10 cellular contexts compared by ENCODE assay signal in genomic region chr20:17964632-17965031, GRCh38. TPM values are rescaled to one million over a fixed set of nuclear protein-coding genes. Genes with fewer than 3 reads are reported as not detected.
DNase-seq lines count a peak whose midpoint lies in the region; ATAC-seq and TF ChIP-seq lines count a peak whose summit lies in the region.
"Had no signal": no experiment of that assay in that cellular context is flagged by ENCODE, and none has a peak within 500 bp of the region (broad histone marks: within the 10 kb centered on the region; RNA-seq: fewer than 3 reads in every experiment).

No MANE protein-coding gene starts in this region.

- H3K27me3 Mint-ChIP-seq in CD8-positive, alpha-beta T cell (ENCODE audit: low read depth): no peaks in the 10 kb centered on the region
- peaks cover 3% of the 10 kb centered on the region for H3K27me3 Mint-ChIP-seq in neural crest cell (ENCODE audit: low read depth)

- H3K27ac ChIP-seq in CD8-positive, alpha-beta T cell (ENCODE audit: low read depth, low read length): no peak overlapping the region
- no peak overlapping the region for H3K27ac ChIP-seq in duodenal mucosa (ENCODE audit: low read depth, low read length)
- H3K27ac ChIP-seq: testis had no signal

- H3K9me3 ChIP-seq in CD8-positive, alpha-beta T cell (ENCODE audit: low read length): no peaks in the 10 kb centered on the region
- no peaks in the 10 kb centered on the region for H3K9me3 ChIP-seq in MG63
- H3K9me3 ChIP-seq in duodenal mucosa (ENCODE audit: control insufficient read depth in 1 of 2, low read length in 2 of 2): no peaks in the 10 kb centered on the region
- H3K9me3 ChIP-seq: right atrium auricular region, testis had no signal

- intact Hi-C loops in CD8-positive, alpha-beta T cell (cut with DNase I, micrococcal nuclease): loop anchor here (5.0 to 10.0 kb wide), 6 partner anchors 392 to 1392 kb away; partner anchors contain the start of genes DSTN (in 1 of the 2), DTD1 (in 1 of the 2), KIF16B (in 1 of the 2) and SNRPB2 (in 1 of the 2)

- H3K4me3 ChIP-seq in CD8-positive, alpha-beta T cell (ENCODE audit: low read depth, low read length): no peak overlapping the region
- H3K4me3 ChIP-seq in MG63 (peak overlapping the region; percentile 96), duodenal mucosa (ENCODE audit: low read depth in 1 of 2, low read length in 2 of 2) (peak overlapping the region; percentile 88 to 95)
- H3K4me3 ChIP-seq: right atrium auricular region, testis had no signal

- H3K4me1 ChIP-seq in CD8-positive, alpha-beta T cell (ENCODE audit: insufficient read depth, low read length): peaks cover 48% of the 10 kb centered on the region
- peaks cover 53 to 58% of the 10 kb centered on the region in 2 donors for H3K4me1 ChIP-seq in duodenal mucosa (ENCODE audit: control insufficient read depth in 1 of 2, insufficient read depth in 2 of 2, low read length in 2 of 2)

- H3K9me3 Mint-ChIP-seq in CD8-positive, alpha-beta T cell: no peaks in the 10 kb centered on the region
- no peaks in the 10 kb centered on the region for H3K9me3 Mint-ChIP-seq in neural crest cell

- H3K36me3 Mint-ChIP-seq in CD8-positive, alpha-beta T cell: peaks cover 23% of the 10 kb centered on the region
- peaks cover 17% of the 10 kb centered on the region for H3K36me3 Mint-ChIP-seq in neural crest cell (ENCODE audit: low read depth)

- peak overlapping the region; percentile 71 for H3K4me3 Mint-ChIP-seq in CD8-positive, alpha-beta T cell
- H3K4me3 Mint-ChIP-seq in neural crest cell: peak overlapping the region; percentile 99

- H3K27ac Mint-ChIP-seq in CD8-positive, alpha-beta T cell: peak overlapping the region; percentile 84
- H3K27ac Mint-ChIP-seq in neural crest cell (ENCODE audit: unreplicated experiment): no peak overlapping the region

- H3K4me1 Mint-ChIP-seq in CD8-positive, alpha-beta T cell (ENCODE audit: low read depth): peaks cover 78% of the 10 kb centered on the region
- peaks cover 71% of the 10 kb centered on the region for H3K4me1 Mint-ChIP-seq in neural crest cell

- ATAC-seq in CD8-positive, alpha-beta T cell: no peak
- ATAC-seq in GM19395 (IDR thresholded peaks at IDR 0.05; ENCODE audit: unreplicated experiment) (no peak), HG03196 (IDR thresholded peaks at IDR 0.05; ENCODE audit: unreplicated experiment) (no peak), GM21528 (IDR thresholded peaks at IDR 0.05; ENCODE audit: low FRiP score, unreplicated experiment) (no peak)

- no peak for DNase-seq in CD8-positive, alpha-beta T cell
- DNase-seq in MG63: no peak
- DNase-seq in neural crest cell (ENCODE audit: low read depth, low spot score): no peak
- no peak for DNase-seq in Ammon's horn (ENCODE audit: low spot score)
- DNase-seq: testis had no signal

- no peak for TF ChIP-seq CTCF in CD8-positive, alpha-beta T cell (IDR thresholded peaks at IDR 0.05)
- TF ChIP-seq CTCF in neural crest cell (conservative IDR thresholded peaks at IDR 0.05): no peak

- no peaks in the 10 kb centered on the region for H3K36me3 ChIP-seq in CD8-positive, alpha-beta T cell (ENCODE audit: insufficient read depth, low read length)
- H3K36me3 ChIP-seq in MG63: peaks cover 52% of the 10 kb centered on the region
- no peaks in the 10 kb centered on the region for H3K36me3 ChIP-seq in duodenal mucosa (ENCODE audit: control insufficient read depth in 1 of 2, insufficient read depth in 2 of 2, low read length in 2 of 2)
- H3K36me3 ChIP-seq: right atrium auricular region had no signal

- POLR2A ChIA-PET in CD8-positive, alpha-beta T cell (lab: Charles Lee): no interaction called here

- CTCF ChIA-PET in CD8-positive, alpha-beta T cell (lab: Charles Lee): interaction anchor here (0.6 to 3.0 kb wide), 3 partner anchors 9 to 284 kb away, joined by 3 to 11 read pairs (median 7); partner anchors contain the start of gene RRBP1

- H3K9ac ChIP-seq in duodenal mucosa (ENCODE audit: low read depth in 1 of 2, low read length in 2 of 2): peak overlapping the region in 1 of 2 donors; percentile 96

- H3K27me3 ChIP-seq in CD8-positive, alpha-beta T cell (ENCODE audit: insufficient read depth, low read length): no peaks in the 10 kb centered on the region
- no peaks in the 10 kb centered on the region for H3K27me3 ChIP-seq in MG63
- H3K27me3 ChIP-seq in duodenal mucosa (ENCODE audit: control insufficient read depth in 1 of 2, insufficient read depth in 2 of 2, low read length in 2 of 2): no peaks in the 10 kb centered on the region
- H3K27me3 ChIP-seq: right atrium auricular region, testis had no signal

RNA-seq across cellular contexts. Expression of gene SNX5, which starts 4.0 kb away (rescaled TPM):
- 10 to 100 TPM; 47.3 to 52.0 TPM for total RNA-seq in CD8-positive, alpha-beta T cell
- 78.5 and 99.6 TPM in 2 replicates for total RNA-seq in MG63 (2014; rRNA removed; shearing (Covaris generic); ENCODE audit: low replicate concordance)
- 116 and 123 TPM in 2 replicates for total RNA-seq in neural crest cell

RNA-seq across cellular contexts. Expression of gene MGME1, which starts 4.2 kb away (rescaled TPM):
- total RNA-seq in CD8-positive, alpha-beta T cell: 1 to 10 TPM; 4.5 to 4.7 TPM
- 20.6 and 23.5 TPM in 2 replicates for total RNA-seq in MG63 (2014; rRNA removed; shearing (Covaris generic); ENCODE audit: low replicate concordance)
- 35.2 and 39.0 TPM in 2 replicates for total RNA-seq in neural crest cell
